In genomic region chr3:194782767-194783404, GRCh38 we compare ENCODE assay signal across 20 cellular contexts.
DNase-seq lines count a peak whose midpoint lies in the region; ATAC-seq and TF ChIP-seq lines count a peak whose summit lies in the region.
"Had no signal": no experiment of that assay in that cellular context is flagged by ENCODE, and none has a peak within 500 bp of the region (broad histone marks: within the 10 kb centered on the region; RNA-seq: fewer than 3 reads in every experiment).

No MANE protein-coding gene starts in this region.

- in situ Hi-C loops in brain microvascular endothelial cell (cut with HindIII; ENCODE audit: low pct_ligation_motif_present, low sequenced_read_pairs), result no loop called here

- no peak for TF ChIP-seq CTCF in breast epithelium (IDR thresholded peaks at IDR 0.05)
- TF ChIP-seq CTCF in MCF 10A (IDR thresholded peaks at IDR 0.05; ENCODE audit: unreplicated experiment), result no peak
- TF ChIP-seq CTCF in brain microvascular endothelial cell (IDR thresholded peaks at IDR 0.05; ENCODE audit: low read depth, low read length, missing control alignments), result no peak
- no peak for TF ChIP-seq CTCF in upper lobe of right lung (IDR thresholded peaks at IDR 0.05)

- CTCF ChIA-PET in MCF 10A (lab: Yijun Ruan, JAX), result interaction anchor here (0.6 kb wide), 1 partner anchor 14 kb away, joined by 3 read pairs; no protein-coding TSS in a partner anchor

- no peak for DNase-seq in breast epithelium (ENCODE audit: low spot score in 2 of 2)
- DNase-seq in MCF 10A (ENCODE audit: unreplicated experiment), result no peak
- DNase-seq in brain microvascular endothelial cell, result peak; percentile 92
- peak; percentile 64 for DNase-seq in left kidney (ENCODE audit: low read depth, low spot score)
- no peak for DNase-seq in upper lobe of right lung
- DNase-seq in SJCRH30, result no peak
- no peak for DNase-seq in aorta
- DNase-seq: activated CD8-positive, alpha-beta memory T cell treated with anti-CD3 and anti-CD28 coated beads, Interleukin-2, amount 50 U/mL, for 4 hours; foreskin melanocyte; HCEC 1CT; kidney; MV-4-11; naive thymus-derived CD8-positive, alpha-beta T cell; NCI-H446 treated with DMSO at 0.1 percent for 48 hours; stimulated activated CD4-positive, alpha-beta T cell treated with anti-CD3 and anti-CD28 coated beads, Interleukin-12 subunit alpha, Interleukin-12 subunit beta, amount 100 ng/mL, for 4 hours; WERI-Rb-1 had no signal

- H3K27me3 ChIP-seq in breast epithelium (no peaks in the 10 kb centered on the region), brain microvascular endothelial cell (replicated peaks) (no peaks in the 10 kb centered on the region), upper lobe of right lung (no peaks in the 10 kb centered on the region), SJCRH30 (no peaks in the 10 kb centered on the region), aorta (ENCODE audit: control insufficient read depth in 1 of 2, insufficient read depth in 2 of 2, low read length in 1 of 2) (no peaks in the 10 kb centered on the region)
- H3K27me3 ChIP-seq: upper lobe of left lung had no signal

- intact Hi-C loops in breast epithelium (cut with DNase I; ENCODE audit: low total_unique reads) (no loop called here), MCF 10A (cut with micrococcal nuclease) (no loop called here), upper lobe of right lung (cut with DNase I) (no loop called here), aorta (cut with DNase I) (no loop called here)

- no peaks in the 10 kb centered on the region for H3K36me3 ChIP-seq in breast epithelium
- H3K36me3 ChIP-seq in brain microvascular endothelial cell (replicated peaks), result no peaks in the 10 kb centered on the region
- H3K36me3 ChIP-seq in upper lobe of right lung, result no peaks in the 10 kb centered on the region
- H3K36me3 ChIP-seq in SJCRH30, result no peaks in the 10 kb centered on the region
- H3K36me3 ChIP-seq in aorta (ENCODE audit: control insufficient read depth in 1 of 2, insufficient read depth in 2 of 2, low read length in 1 of 2), result no peaks in the 10 kb centered on the region
- H3K36me3 ChIP-seq: upper lobe of left lung, WERI-Rb-1 had no signal

- H3K4me3 ChIP-seq in breast epithelium (no peak overlapping the region), brain microvascular endothelial cell (ENCODE audit: low read depth, low read length) (no peak overlapping the region), upper lobe of right lung (no peak overlapping the region), SJCRH30 (no peak overlapping the region), aorta (ENCODE audit: low read length in 2 of 2) (no peak overlapping the region)
- H3K4me3 ChIP-seq: dorsolateral prefrontal cortex, upper lobe of left lung had no signal

- 82 to 84% methylated on average over 11 of the region's 11 CpGs for WGBS in aorta, 2 donors

- no peak for TF ChIP-seq POLR2A in breast epithelium (IDR thresholded peaks at IDR 0.05)

- H3K9me3 Mint-ChIP-seq in MCF 10A (ENCODE audit: unreplicated experiment), result no peaks in the 10 kb centered on the region
- H3K9me3 Mint-ChIP-seq: naive thymus-derived CD8-positive, alpha-beta T cell had no signal

- H3K4me1 ChIP-seq in breast epithelium (no peaks in the 10 kb centered on the region), upper lobe of right lung (no peaks in the 10 kb centered on the region), SJCRH30 (no peaks in the 10 kb centered on the region), aorta (ENCODE audit: control insufficient read depth in 1 of 2, insufficient read depth in 2 of 2, low read length in 2 of 2) (no peaks in the 10 kb centered on the region)

- no peak overlapping the region for H3K4me3 Mint-ChIP-seq in MCF 10A (ENCODE audit: unreplicated experiment)
- H3K4me3 Mint-ChIP-seq: activated naive CD8-positive, alpha-beta T cell; naive thymus-derived CD8-positive, alpha-beta T cell had no signal

- POLR2A ChIA-PET in MCF 10A (lab: Yijun Ruan, JAX), result interaction anchor here (0.7 to 1.5 kb wide), 2 partner anchors 9 to 80 kb away, joined by 3 to 6 read pairs; no protein-coding TSS in a partner anchor

- H3K9me3 ChIP-seq in breast epithelium, result no peaks in the 10 kb centered on the region
- no peaks in the 10 kb centered on the region for H3K9me3 ChIP-seq in upper lobe of right lung
- no peaks in the 10 kb centered on the region for H3K9me3 ChIP-seq in SJCRH30 (replicated peaks)
- no peaks in the 10 kb centered on the region for H3K9me3 ChIP-seq in aorta (ENCODE audit: control insufficient read depth, low read length)
- H3K9me3 ChIP-seq: upper lobe of left lung had no signal

- no TSS peak for BruUV-seq in MCF 10A (replicated peaks; lab: Mats Ljungman, UMichigan)

- H3K27ac Mint-ChIP-seq in MCF 10A (ENCODE audit: low read depth, unreplicated experiment), result no peak overlapping the region
- H3K27ac Mint-ChIP-seq: activated naive CD8-positive, alpha-beta T cell; naive thymus-derived CD8-positive, alpha-beta T cell had no signal

- peaks cover 10% of the 10 kb centered on the region for H3K4me1 Mint-ChIP-seq in MCF 10A (ENCODE audit: insufficient read depth, unreplicated experiment)
- H3K4me1 Mint-ChIP-seq: naive thymus-derived CD8-positive, alpha-beta T cell had no signal

- ATAC-seq in upper lobe of right lung (peak; percentile 90), GM21447 (IDR thresholded peaks at IDR 0.05; ENCODE audit: unreplicated experiment) (no peak), aorta (ENCODE audit: low FRiP score) (no peak)
- ATAC-seq: naive thymus-derived CD8-positive, alpha-beta T cell had no signal

- H3K27me3 Mint-ChIP-seq in MCF 10A (ENCODE audit: insufficient read depth, unreplicated experiment), result peaks cover 12% of the 10 kb centered on the region
- H3K27me3 Mint-ChIP-seq: activated naive CD8-positive, alpha-beta T cell had no signal

- H3K36me3 Mint-ChIP-seq in MCF 10A (ENCODE audit: insufficient read depth, unreplicated experiment), result no peaks in the 10 kb centered on the region
- H3K36me3 Mint-ChIP-seq: activated naive CD8-positive, alpha-beta T cell; naive thymus-derived CD8-positive, alpha-beta T cell had no signal

- peak overlapping the region; percentile 21 to 38 for H3K27ac ChIP-seq in breast epithelium
- peak overlapping the region; percentile 75 for H3K27ac ChIP-seq in brain microvascular endothelial cell
- no peak overlapping the region for H3K27ac ChIP-seq in upper lobe of right lung
- H3K27ac ChIP-seq in SJCRH30, result no peak overlapping the region
- no peak overlapping the region for H3K27ac ChIP-seq in aorta (ENCODE audit: low read depth in 1 of 2, low read length in 2 of 2)
- H3K27ac ChIP-seq: dorsolateral prefrontal cortex, upper lobe of left lung, WERI-Rb-1 had no signal

Comparison
In these comparisons a context has a peak if more than half of its experiments do, and no peak if none do; other contexts are left out.
1. DNase-seq: peak in brain microvascular endothelial cell (single experiment) and left kidney (single experiment); none in breast epithelium (0 of 2), MCF 10A (single experiment), upper lobe of right lung (single experiment), SJCRH30 (0 of 2) and aorta (0 of 2).
2. H3K27ac ChIP-seq: peak in breast epithelium (2 of 2) and brain microvascular endothelial cell (single experiment); none in upper lobe of right lung (single experiment), SJCRH30 (single experiment) and aorta (0 of 2).